Comparison of ENCODE assay signal across 1 cellular context in genomic region chr6:15248451-15249370, GRCh38.
A peak's percentile ranks its signal among the peaks of the same experiment; 100 is the strongest.
TF ChIP-seq lines count a peak whose summit lies in the region.

No MANE protein-coding gene starts in this region.

TF ChIP-seq in HEK293, 187 proteins besides CTCF, POLR2A, EP300 and RAD21 (continued from another document and continues in another):
- TF ChIP-seq ZBTB10 (tag by site-specific recombination; IDR thresholded peaks at IDR 0.05) (peak; percentile 70), GLIS1 (tag by site-specific recombination; IDR thresholded peaks at IDR 0.05) (peak; percentile 83), ZNF621 (tag by site-specific recombination; IDR thresholded peaks at IDR 0.05) (no peak), FEZF1 (tag by site-specific recombination; IDR thresholded peaks at IDR 0.05) (peak; percentile 37), PRDM6 (tag by site-specific recombination; IDR thresholded peaks at IDR 0.05) (peak; percentile 8; the same call in 1 of the 2 replicates), ZBTB21 (tag by site-specific recombination; IDR thresholded peaks at IDR 0.05) (peak; percentile 99), MEIS1 (CRISPR knock-in tag; IDR thresholded peaks at IDR 0.05; ENCODE audit: borderline replicate concordance) (no peak), TSHZ1 (tag by site-specific recombination; IDR thresholded peaks at IDR 0.05; ENCODE audit: borderline replicate concordance) (peak; percentile 38; the same call in 1 of the 2 replicates), OSR2 (tag by site-specific recombination; IDR thresholded peaks at IDR 0.05) (no peak), PATZ1 (tag by site-specific recombination; IDR thresholded peaks at IDR 0.05) (peak; percentile 80), ZNF169 (tag by site-specific recombination; IDR thresholded peaks at IDR 0.05) (no peak), ZNF2 (tag by site-specific recombination; IDR thresholded peaks at IDR 0.05) (0 out of 2 replicates have a peak, but pooled peaks have one; percentile 47), MZF1 (tag by site-specific recombination; IDR thresholded peaks at IDR 0.05; ENCODE audit: borderline replicate concordance) (no peak; the same call in 1 of the 2 replicates), ZNF629 (tag by site-specific recombination; IDR thresholded peaks at IDR 0.05) (peak; percentile 99), ZBTB44 (tag by site-specific recombination; IDR thresholded peaks at IDR 0.05) (peak; percentile 78), IKZF3 (tag by site-specific recombination; IDR thresholded peaks at IDR 0.05) (peak; percentile 84), ZNF561 (tag by site-specific recombination; IDR thresholded peaks at IDR 0.05; ENCODE audit: borderline replicate concordance) (0 out of 2 replicates have a peak, but pooled peaks have one; percentile 21), KLF7 (tag by site-specific recombination; IDR thresholded peaks at IDR 0.05; ENCODE audit: borderline replicate concordance) (peak; percentile 41; the same call in 1 of the 2 replicates), ZIC2 (tag by site-specific recombination; IDR thresholded peaks at IDR 0.05) (peak; percentile 85), SCRT1 (tag by site-specific recombination; IDR thresholded peaks at IDR 0.05; ENCODE audit: borderline replicate concordance) (peak; percentile 93), ZBTB26 (tag by site-specific recombination; optimal IDR thresholded peaks at IDR 0.05) (peak; percentile 57), ZSCAN5A (tag by site-specific recombination; IDR thresholded peaks at IDR 0.05) (0 out of 2 replicates have a peak, but pooled peaks have one; percentile 14), KLF17 (tag by site-specific recombination; IDR thresholded peaks at IDR 0.05) (peak; percentile 80; the same call in 1 of the 2 replicates), REST (tag by site-specific recombination; IDR thresholded peaks at IDR 0.05) (0 out of 2 replicates have a peak, but pooled peaks have one; percentile 15), ZNF660 (tag by site-specific recombination; IDR thresholded peaks at IDR 0.05) (peak; percentile 9; the same call in 1 of the 2 replicates), HOXC10 (CRISPR knock-in tag; IDR thresholded peaks at IDR 0.05) (no peak), ZNF830 (tag by site-specific recombination; IDR thresholded peaks at IDR 0.05; ENCODE audit: low read depth) (no peak), ZBTB11 (tag by site-specific recombination; conservative IDR thresholded peaks at IDR 0.05; ENCODE audit: low read depth) (peak; percentile 51; the same call in 1 of the 2 replicates)
